Comparison of ENCODE assay signal across 23 cellular contexts in the genomic region with DNA sequence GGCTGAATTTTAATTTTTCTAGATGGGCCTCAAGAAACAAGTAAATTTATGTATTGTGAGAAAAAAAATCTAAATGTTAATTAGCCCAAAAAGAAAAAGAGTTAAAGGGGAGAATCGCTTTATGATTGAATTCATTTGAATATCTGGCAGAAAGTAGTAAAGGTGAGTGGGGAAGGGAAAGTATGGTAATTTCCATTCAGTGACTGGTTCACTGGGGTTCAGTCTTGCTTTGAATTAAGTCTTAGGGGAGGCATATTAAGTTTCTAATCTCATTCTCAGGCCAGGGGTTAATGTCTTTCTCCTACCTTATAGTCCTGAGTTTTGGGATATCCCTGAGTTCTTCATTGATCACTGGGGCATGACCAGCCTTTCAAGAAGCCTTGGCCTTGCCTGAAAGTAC.
DNase-seq lines count a peak whose midpoint lies in the region; ATAC-seq and TF ChIP-seq lines count a peak whose summit lies in the region.
"Had no signal": no experiment of that assay in that cellular context is flagged by ENCODE, and none has a peak within 500 bp of the region (broad histone marks: within the 10 kb centered on the region; RNA-seq: fewer than 3 reads in every experiment).

No MANE protein-coding gene starts in this region.

- no peak for TF ChIP-seq POLR2A in GM18505 (IDR thresholded peaks at IDR 0.05; ENCODE audit: borderline replicate concordance, extremely low read depth, insufficient read depth, insufficient read length)

- H3K9me3 Mint-ChIP-seq in GM23338 (no peaks in the 10 kb centered on the region), memory B cell (no peaks in the 10 kb centered on the region)
- H3K9me3 Mint-ChIP-seq in stimulated activated naive B cell treated with anti-CD40 and anti-IgM and Interleukin-4, amounts not matched to agents 10 μg/mL and 1 μg/mL and 100 μg/mL, for 72 hours, result peaks cover 0 to 4% of the 10 kb centered on the region in 2 donors

- no peaks in the 10 kb centered on the region for H3K79me2 ChIP-seq in GM23338 (replicated peaks; ENCODE audit: insufficient read depth)
- no peaks in the 10 kb centered on the region for H3K79me2 ChIP-seq in OCI-LY3 (ENCODE audit: low read length)

- peaks cover 5% of the 10 kb centered on the region for H3K4me1 Mint-ChIP-seq in GM23338
- H3K4me1 Mint-ChIP-seq in memory B cell, result peaks cover 5% of the 10 kb centered on the region
- H3K4me1 Mint-ChIP-seq in stimulated activated naive B cell treated with anti-CD40 and anti-IgM and Interleukin-4, amounts not matched to agents 10 μg/mL and 1 μg/mL and 100 μg/mL, for 72 hours, result peaks cover 7 to 22% of the 10 kb centered on the region in 2 donors

- H3K36me3 ChIP-seq in GM23338 (ENCODE audit: insufficient read depth) (no peaks in the 10 kb centered on the region), OCI-LY3 (replicated peaks; ENCODE audit: low read depth, low read length) (no peaks in the 10 kb centered on the region)

- no peaks in the 10 kb centered on the region for H3F3A ChIP-seq in GM23338 (replicated peaks; ENCODE audit: low read depth)

- DNase-seq in GM23338 (ENCODE audit: low spot score) (no peak), memory B cell (ENCODE audit: low spot score in 2 of 2) (no peak), cortex of kidney (lab: John Stamatoyannopoulos, UW) (no peak)
- DNase-seq in stimulated activated naive B cell treated with anti-CD40 and anti-IgM and Interleukin-4, amounts not matched to agents 10 μg/mL and 1 μg/mL and 100 μg/mL, for 72 hours, result no peak
- DNase-seq: C1 segment of cervical spinal cord; Caco-2; CD8-positive, alpha-beta T cell; GM23248; HCEC 1CT; IMR-90; MM.1S; NCI-H1417; NCI-H1694; NCI-H2029 treated with DMSO at 0.1 percent for 48 hours; NCI-H748 treated with DMSO at 0.1 percent for 48 hours; PC-3; SK-N-SH; SW 1271 had no signal

- no peaks in the 10 kb centered on the region for H3K27me3 Mint-ChIP-seq in GM23338 (ENCODE audit: insufficient read depth, low read depth, poor library complexity)
- H3K27me3 Mint-ChIP-seq in memory B cell, result no peaks in the 10 kb centered on the region
- no peaks in the 10 kb centered on the region for H3K27me3 Mint-ChIP-seq in stimulated activated naive B cell treated with anti-CD40 and anti-IgM and Interleukin-4, amounts not matched to agents 10 μg/mL and 1 μg/mL and 100 μg/mL, for 72 hours

- no peaks in the 10 kb centered on the region for H3K27me3 ChIP-seq in GM23338 (ENCODE audit: insufficient read depth)
- no peaks in the 10 kb centered on the region for H3K27me3 ChIP-seq in OCI-LY3 (ENCODE audit: low read depth, low read length)

- H3K4me2 ChIP-seq in GM23338 (no peak overlapping the region), OCI-LY3 (ENCODE audit: low read length) (peak overlapping the region; percentile 60)
- H3K4me2 ChIP-seq: KMS-11, SK-N-SH had no signal

- H3K36me3 Mint-ChIP-seq in GM23338 (ENCODE audit: low read depth), result no peaks in the 10 kb centered on the region
- H3K36me3 Mint-ChIP-seq in memory B cell, result no peaks in the 10 kb centered on the region
- no peaks in the 10 kb centered on the region for H3K36me3 Mint-ChIP-seq in stimulated activated naive B cell treated with anti-CD40 and anti-IgM and Interleukin-4, amounts not matched to agents 10 μg/mL and 1 μg/mL and 100 μg/mL, for 72 hours
- H3K36me3 Mint-ChIP-seq: CD8-positive, alpha-beta T cell had no signal

- H3K9me2 ChIP-seq in GM23338 (ENCODE audit: insufficient read depth), result peaks cover 7% of the 10 kb centered on the region; the same call in 1 of the 2 replicates
- H3K9me2 ChIP-seq: SK-N-SH had no signal

- H3K4me1 ChIP-seq in GM23338 (ENCODE audit: insufficient read depth) (0 out of 2 replicates have a peak, but pooled peaks cover 10% of the 10 kb centered on the region), OCI-LY3 (ENCODE audit: low read length) (peaks cover 62% of the 10 kb centered on the region)

- peak overlapping the region; percentile 32; the same call in 1 of the 2 replicates for H3K27ac Mint-ChIP-seq in GM23338
- H3K27ac Mint-ChIP-seq in memory B cell, result peak overlapping the region; percentile 3
- H3K27ac Mint-ChIP-seq in stimulated activated naive B cell treated with anti-CD40 and anti-IgM and Interleukin-4, amounts not matched to agents 10 μg/mL and 1 μg/mL and 100 μg/mL, for 72 hours, result no peak overlapping the region
- H3K27ac Mint-ChIP-seq: CD8-positive, alpha-beta T cell; T-helper 1 cell treated with Interleukin-12 subunit alpha and Interleukin-12 subunit beta and Interleukin-4 antibody, amounts not matched to agents 30 μg/mL and 1 μg/mL, for 36 hours had no signal

- H3K4me3 Mint-ChIP-seq in GM23338 (no peak overlapping the region), memory B cell (no peak overlapping the region)
- no peak overlapping the region for H3K4me3 Mint-ChIP-seq in stimulated activated naive B cell treated with anti-CD40 and anti-IgM and Interleukin-4, amounts not matched to agents 10 μg/mL and 1 μg/mL and 100 μg/mL, for 72 hours
- H3K4me3 Mint-ChIP-seq: CD8-positive, alpha-beta T cell; T-helper 1 cell treated with Interleukin-12 subunit alpha and Interleukin-12 subunit beta and Interleukin-4 antibody, amounts not matched to agents 30 μg/mL and 1 μg/mL, for 36 hours had no signal

- H2AFZ ChIP-seq in GM23338, result peak overlapping the region; percentile 61; the same call in 1 of the 2 replicates
- peak overlapping the region; percentile 11 for H2AFZ ChIP-seq in OCI-LY3 (ENCODE audit: low read depth, low read length)
- H2AFZ ChIP-seq: GM23248 had no signal

- no peaks in the 10 kb centered on the region for H3K9me3 ChIP-seq in OCI-LY3 (ENCODE audit: insufficient read depth, low read length)
- H3K9me3 ChIP-seq: Caco-2, SK-N-SH had no signal

- TF ChIP-seq CTCF in GM23338 (conservative IDR thresholded peaks at IDR 0.05; ENCODE audit: low read depth in 2 of 2) (no peak), OCI-LY3 (IDR thresholded peaks at IDR 0.05; ENCODE audit: low read depth, low read length) (no peak)

- H4K20me1 ChIP-seq in GM23338 (replicated peaks; ENCODE audit: insufficient read depth), result no peaks in the 10 kb centered on the region
- H4K20me1 ChIP-seq in OCI-LY3 (ENCODE audit: insufficient read depth, low read length), result no peaks in the 10 kb centered on the region

- peak overlapping the region; percentile 38 for H3K9ac ChIP-seq in OCI-LY3 (ENCODE audit: low read length)
- H3K9ac ChIP-seq: GM23248, KMS-11, SK-N-SH had no signal

- no peak for ATAC-seq in GM23338
- ATAC-seq in memory B cell (ENCODE audit: low read depth), result no peak
- peak; percentile 54 to 59 for ATAC-seq in stimulated activated naive B cell treated with anti-CD40 and anti-IgM and Interleukin-4, amounts not matched to agents 10 μg/mL and 1 μg/mL and 100 μg/mL, for 72 hours (replicated peaks)
- no peak for ATAC-seq in HG03565 (IDR thresholded peaks at IDR 0.05; ENCODE audit: unreplicated experiment)
- no peak for ATAC-seq in GM18505 (IDR thresholded peaks at IDR 0.05; ENCODE audit: unreplicated experiment)
- ATAC-seq: CD8-positive, alpha-beta T cell; PC-3 had no signal

- H3K4me3 ChIP-seq in GM23338 (no peak overlapping the region), OCI-LY3 (ENCODE audit: low read length) (peak overlapping the region; percentile 15)
- H3K4me3 ChIP-seq: GM23248 had no signal

- no peak overlapping the region for H3K27ac ChIP-seq in GM23338 (ENCODE audit: low read depth)
- H3K27ac ChIP-seq in OCI-LY3 (ENCODE audit: low read length), result peak overlapping the region; percentile 79
- H3K27ac ChIP-seq: GM23248, KMS-11 had no signal

TF ChIP-seq in GM23338, 12 proteins besides CTCF, POLR2A, EP300 and RAD21:
- TF ChIP-seq ETS1 (IDR thresholded peaks at IDR 0.05) (no peak), NANOG (IDR thresholded peaks at IDR 0.05; ENCODE audit: borderline replicate concordance) (no peak), JUNB (IDR thresholded peaks at IDR 0.05; ENCODE audit: unreplicated experiment) (no peak), EZH2phosphoT487 (IDR thresholded peaks at IDR 0.05; ENCODE audit: unreplicated experiment) (no peak), ZNF114 (CRISPR knock-in tag; IDR thresholded peaks at IDR 0.05) (no peak)
TF ChIP-seq in GM23338: peak in this region for 0.

Comparison
In these comparisons a context has a peak if more than half of its experiments do, and no peak if none do; other contexts are left out.
1. ATAC-seq: peak in stimulated activated naive B cell treated with anti-CD40 and anti-IgM and Interleukin-4, amounts not matched to agents 10 μg/mL and 1 μg/mL and 100 μg/mL, for 72 hours (2 of 2); none in GM23338 (single experiment), memory B cell (single experiment), HG03565 (single experiment) and GM18505 (single experiment).